Comparison of ENCODE assay signal across 8 cellular contexts in the genomic region with DNA sequence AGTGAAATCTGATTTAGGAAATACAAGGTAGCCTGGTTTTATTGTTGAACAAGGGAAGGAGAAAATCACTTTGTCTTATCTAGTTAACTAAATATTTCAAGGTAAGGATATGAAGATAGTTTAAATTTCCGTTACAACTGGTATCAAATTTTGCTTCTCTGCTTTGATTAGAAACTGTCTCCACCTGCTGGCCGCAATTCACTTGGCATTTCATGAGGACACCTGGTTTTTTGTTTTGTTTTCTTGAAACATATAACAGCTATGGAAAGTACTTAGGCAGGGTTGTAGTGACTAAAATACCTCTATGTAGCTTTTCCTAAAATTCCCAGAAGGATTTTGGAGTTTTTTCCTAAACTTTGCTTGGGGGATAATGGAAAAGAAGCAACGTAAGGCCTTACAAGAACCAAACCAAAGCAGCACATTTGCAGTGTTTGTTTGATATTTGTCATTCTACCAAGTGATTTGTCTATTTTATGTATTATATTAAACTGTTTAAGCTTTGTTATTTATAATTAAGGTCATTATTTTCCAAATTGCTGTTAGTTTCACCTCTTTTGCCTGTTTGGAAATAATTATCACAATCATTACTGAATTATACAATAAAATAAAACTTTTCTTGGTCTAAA.
A peak's percentile ranks its signal among the peaks of the same experiment; 100 is the strongest.
DNase-seq lines count a peak whose midpoint lies in the region; ATAC-seq and TF ChIP-seq lines count a peak whose summit lies in the region.

No MANE protein-coding gene starts in this region.

- DNase-seq in Ammon's horn (ENCODE audit: low spot score) = peak; percentile 56
- peak; percentile 45 for DNase-seq in GM20000 (ENCODE audit: low spot score)
- peak; percentile 2 for DNase-seq in NCI-H774 (lab: John Stamatoyannopoulos, UW)
- peak; percentile 46 for DNase-seq in activated T-cell treated with anti-CD3 and anti-CD28 coated beads, Interleukin-2, amount 50 U/mL, for 72 hours
- DNase-seq in psoas muscle = peak; percentile 25 to 61
- DNase-seq in NCI-H446 treated with DMSO at 0.1 percent for 48 hours (lab: John Stamatoyannopoulos, UW) = no peak
- no peak for DNase-seq in mesenteric fat pad (ENCODE audit: low spot score)

- no peaks in the 10 kb centered on the region for H3K4me1 Mint-ChIP-seq in activated T-cell treated with anti-CD3 and anti-CD28 coated beads, Interleukin-2, amount 50 U/mL, for 72 hours (ENCODE audit: low read depth)

- no peaks in the 10 kb centered on the region for H3K9me3 ChIP-seq in gastroesophageal sphincter
- H3K9me3 ChIP-seq in psoas muscle = peaks cover 3% of the 10 kb centered on the region

- H3K36me3 Mint-ChIP-seq in activated T-cell treated with anti-CD3 and anti-CD28 coated beads, Interleukin-2, amount 50 U/mL, for 72 hours (ENCODE audit: insufficient read depth in 2 of 2) = peaks cover 1 to 2% of the 10 kb centered on the region in 2 donors

- TF ChIP-seq CTCF in GM20000 (IDR thresholded peaks at IDR 0.05; ENCODE audit: extremely low read depth, missing control alignments) (peak; percentile 57), gastroesophageal sphincter (IDR thresholded peaks at IDR 0.05) (peak; percentile 56 to 67 (median 63)), psoas muscle (IDR thresholded peaks at IDR 0.05) (peak; percentile 74)

- H3K27ac Mint-ChIP-seq in activated T-cell treated with anti-CD3 and anti-CD28 coated beads, Interleukin-2, amount 50 U/mL, for 72 hours = no peak overlapping the region

- H3K4me3 Mint-ChIP-seq in activated T-cell treated with anti-CD3 and anti-CD28 coated beads, Interleukin-2, amount 50 U/mL, for 72 hours = no peak overlapping the region

- no peak for ATAC-seq in activated T-cell treated with anti-CD3 and anti-CD28 coated beads, Interleukin-2, amount 50 U/mL, for 72 hours (replicated peaks in 1 of 2)
- ATAC-seq in gastroesophageal sphincter (no peak), psoas muscle (peak in 1 of 4 donors; percentile 61)

- intact Hi-C loops in psoas muscle (cut with DNase I) = loop anchor here (2.0 to 5.0 kb wide), 2 partner anchors 80 to 81 kb away; no protein-coding TSS in a partner anchor

- no peak for TF ChIP-seq POLR2A in gastroesophageal sphincter (IDR thresholded peaks at IDR 0.05)

- H3K4me3 ChIP-seq in gastroesophageal sphincter (no peak overlapping the region), psoas muscle (no peak overlapping the region)

- no peaks in the 10 kb centered on the region for H3K27me3 Mint-ChIP-seq in activated T-cell treated with anti-CD3 and anti-CD28 coated beads, Interleukin-2, amount 50 U/mL, for 72 hours (ENCODE audit: low read depth)

- no peaks in the 10 kb centered on the region for H3K27me3 ChIP-seq in gastroesophageal sphincter
- H3K27me3 ChIP-seq in psoas muscle (ENCODE audit: insufficient read depth in 3 of 3, low read length in 2 of 3) = no peaks in the 10 kb centered on the region

- 33 to 34% methylated on average over 3 of the region's 3 CpGs for WGBS in gastroesophageal sphincter (ENCODE audit: low coverage in 1 of 2), 2 donors
- WGBS in psoas muscle, 3 donors = 30 to 36% (median 33%) methylated on average over 3 of the region's 3 CpGs

- peaks cover 2 to 4% of the 10 kb centered on the region in 2 donors for H3K9me3 Mint-ChIP-seq in activated T-cell treated with anti-CD3 and anti-CD28 coated beads, Interleukin-2, amount 50 U/mL, for 72 hours

- H3K27ac ChIP-seq in gastroesophageal sphincter (no peak overlapping the region), psoas muscle (no peak overlapping the region)

- no peaks in the 10 kb centered on the region for H3K4me1 ChIP-seq in gastroesophageal sphincter
- peaks cover 19% of the 10 kb centered on the region for H3K4me1 ChIP-seq in psoas muscle

- no peaks in the 10 kb centered on the region for H3K36me3 ChIP-seq in gastroesophageal sphincter
- no peaks in the 10 kb centered on the region for H3K36me3 ChIP-seq in psoas muscle (ENCODE audit: insufficient read depth in 1 of 2, low read depth in 1 of 2)

- no peak for TF ChIP-seq EP300 in gastroesophageal sphincter (IDR thresholded peaks at IDR 0.05)

Comparison
In these comparisons a context has a peak if more than half of its experiments do, and no peak if none do; other contexts are left out.
1. DNase-seq: peak in Ammon's horn (single experiment), GM20000 (single experiment), NCI-H774 (single experiment), activated T-cell treated with anti-CD3 and anti-CD28 coated beads, Interleukin-2, amount 50 U/mL, for 72 hours (2 of 2) and psoas muscle (2 of 2); none in NCI-H446 treated with DMSO at 0.1 percent for 48 hours (single experiment) and mesenteric fat pad (single experiment).
2. Peak in every context shown above with its lines, with median percentiles within 50 percentile points of each other: CTCF ChIP-seq.